Comparison of ENCODE assay signal across 26 cellular contexts in genomic region chr12:117524806-117525205, GRCh38.
"Had no signal": no experiment of that assay in that cellular context is flagged by ENCODE, and none has a peak within 500 bp of the region (broad histone marks: within the 10 kb centered on the region; RNA-seq: fewer than 3 reads in every experiment).

No MANE protein-coding gene starts in this region.

- ATAC-seq: naive thymus-derived CD8-positive, alpha-beta T cell; natural killer cell treated with Interleukin-12 subunit alpha and Interleukin-12 subunit beta and Interleukin-15 and Interleukin-18, amount 100 ng/mL, for 72 hours; pancreas; right lobe of liver; stimulated activated effector memory CD8-positive, alpha-beta T cell treated with anti-CD3 and anti-CD28 coated beads, Interleukin-12 subunit alpha, Interleukin-12 subunit beta, amount 100 ng/mL, for 72 hours; stimulated activated naive B cell treated with anti-CD40 and anti-IgM and Interleukin-4, amounts not matched to agents 10 μg/mL and 1 μg/mL and 100 μg/mL, for 72 hours had no signal

- H3K4me1 ChIP-seq: pancreas, prostate gland, sigmoid colon, tibial nerve, vagina had no signal

- H3K27ac ChIP-seq: pancreas, prostate gland, right atrium auricular region, right lobe of liver, sigmoid colon, stomach, thoracic aorta, thyroid gland, tibial nerve, upper lobe of left lung, vagina had no signal

- H3K36me3 ChIP-seq: pancreas, prostate gland, right atrium auricular region, right lobe of liver, sigmoid colon, stomach, thoracic aorta, thyroid gland, tibial nerve, upper lobe of left lung, vagina had no signal

- DNase-seq: naive B cell; naive thymus-derived CD8-positive, alpha-beta T cell; nephron progenitor cell; occipital lobe; pancreas; retina; right lobe of liver; sigmoid colon; small intestine; stimulated activated CD4-positive, alpha-beta T cell treated with anti-CD3 and anti-CD28 coated beads, Interleukin-15, amount 100 ng/mL, for 24 hours; stimulated activated CD4-positive, alpha-beta T cell treated with anti-CD3 and anti-CD28 coated beads, Interleukin-2, amount 100 ng/mL, for 24 hours; stimulated activated CD4-positive, alpha-beta T cell treated with anti-CD3 and anti-CD28 coated beads, Interleukin-2, amount 100 ng/mL, for 48 hours; stimulated activated CD4-positive, alpha-beta T cell treated with anti-CD3 and anti-CD28 coated beads, Interleukin-4, amount 100 ng/mL, for 24 hours; stimulated activated naive B cell treated with anti-CD40 and anti-IgM and Interleukin-4, amounts not matched to agents 10 μg/mL and 1 μg/mL and 100 μg/mL, for 72 hours; stimulated activated naive CD4-positive, alpha-beta T cell treated with Interleukin-2 at 50 U/mL for 16 hours; stomach; thyroid gland; trophoblast cell had no signal

- H3K9me3 ChIP-seq: pancreas, prostate gland, right atrium auricular region, right lobe of liver, thoracic aorta, thyroid gland, upper lobe of left lung, vagina had no signal

- H3K4me3 ChIP-seq: pancreas, prostate gland, right atrium auricular region, right lobe of liver, sigmoid colon, stomach, thoracic aorta, thyroid gland, tibial nerve, upper lobe of left lung, vagina had no signal

- H3K27me3 ChIP-seq: pancreas, right atrium auricular region, right lobe of liver, stomach, thyroid gland, tibial nerve, upper lobe of left lung, vagina had no signal
